Comparison of ENCODE assay signal across 8 cellular contexts in the genomic region with DNA sequence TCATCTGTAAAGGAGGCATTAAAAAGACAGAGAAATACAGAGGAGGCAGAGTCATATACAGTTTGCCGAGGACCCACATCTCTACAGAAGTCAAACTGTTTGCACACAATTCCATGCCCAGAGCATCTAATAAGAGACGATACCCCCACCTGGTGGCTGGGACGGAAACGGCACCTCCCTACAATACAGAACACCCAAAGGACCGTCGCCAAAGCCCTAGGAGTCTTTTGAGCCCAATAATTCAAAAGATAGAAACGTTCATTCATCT. TPM values are rescaled to one million over a fixed set of nuclear protein-coding genes. Genes with fewer than 3 reads are reported as not detected.
A peak's percentile ranks its signal among the peaks of the same experiment; 100 is the strongest.
DNase-seq lines count a peak whose midpoint lies in the region; ATAC-seq, FAIRE-seq and TF ChIP-seq lines count a peak whose summit lies in the region.

No MANE protein-coding gene starts in this region.

- CTCF ChIA-PET in CD8-positive, alpha-beta T cell (lab: Charles Lee) = interaction anchor here (0.6 to 2.3 kb wide), 14 partner anchors 10 to 198 kb away, joined by 3 to 156 read pairs (median 4); a partner anchor contains a TSS

- peak; percentile 42 for FAIRE-seq in HTR-8/SVneo (lab: Jason Lieb, UNC)

- peaks cover 33% of the 10 kb centered on the region for H3K4me1 Mint-ChIP-seq in CD8-positive, alpha-beta T cell (ENCODE audit: low read depth)

- peak overlapping the region; percentile 89 for H3K4me3 Mint-ChIP-seq in CD8-positive, alpha-beta T cell

- H3K27me3 Mint-ChIP-seq in CD8-positive, alpha-beta T cell (ENCODE audit: low read depth) = no peaks in the 10 kb centered on the region

- POLR2A ChIA-PET in CD8-positive, alpha-beta T cell (lab: Charles Lee) = interaction anchor here (0.8 to 2.3 kb wide), 10 partner anchors 9 to 289 kb away, joined by 3 to 66 read pairs (median 6); a partner anchor contains a TSS

- H3K27ac Mint-ChIP-seq in CD8-positive, alpha-beta T cell = peak overlapping the region; percentile 96

- H3K4me1 ChIP-seq in CD8-positive, alpha-beta T cell (ENCODE audit: insufficient read depth, low read length) = peaks cover 26% of the 10 kb centered on the region
- no peaks in the 10 kb centered on the region for H3K4me1 ChIP-seq in endocrine pancreas (ENCODE audit: control insufficient read depth, insufficient read depth, low read length)

- no peaks in the 10 kb centered on the region for H3K27me3 ChIP-seq in CD8-positive, alpha-beta T cell (ENCODE audit: insufficient read depth, low read length)
- H3K27me3 ChIP-seq in endocrine pancreas (ENCODE audit: control insufficient read depth, insufficient read depth, low read length) = no peaks in the 10 kb centered on the region

- H3K36me3 ChIP-seq in CD8-positive, alpha-beta T cell (ENCODE audit: insufficient read depth, low read length) = peaks cover 17% of the 10 kb centered on the region
- peaks cover 3% of the 10 kb centered on the region for H3K36me3 ChIP-seq in endocrine pancreas (ENCODE audit: control insufficient read depth, insufficient read depth, low read length)

- peak overlapping the region; percentile 34 for H3K4me3 ChIP-seq in CD8-positive, alpha-beta T cell (ENCODE audit: low read depth, low read length)
- H3K4me3 ChIP-seq in endocrine pancreas (ENCODE audit: control insufficient read depth, insufficient read depth, low read length) = peak overlapping the region; percentile 64

- no peak overlapping the region for H3K9ac ChIP-seq in endocrine pancreas (ENCODE audit: control insufficient read depth, insufficient read depth, low read length)

- no peaks in the 10 kb centered on the region for H3K9me3 ChIP-seq in CD8-positive, alpha-beta T cell (ENCODE audit: low read length)
- no peaks in the 10 kb centered on the region for H3K9me3 ChIP-seq in endocrine pancreas (ENCODE audit: control insufficient read depth, low read length)

- H3K9me3 Mint-ChIP-seq in CD8-positive, alpha-beta T cell = no peaks in the 10 kb centered on the region

- peaks cover 35% of the 10 kb centered on the region for H3K36me3 Mint-ChIP-seq in CD8-positive, alpha-beta T cell

- TF ChIP-seq CTCF in CD8-positive, alpha-beta T cell (IDR thresholded peaks at IDR 0.05) = peak; percentile 86

- intact Hi-C loops in CD8-positive, alpha-beta T cell (cut with DNase I, micrococcal nuclease) = loop anchor here (1.0 to 10.0 kb wide), 12 partner anchors 10 to 339 kb away; a partner anchor contains a TSS

- ATAC-seq in CD8-positive, alpha-beta T cell = peak; percentile 44
- ATAC-seq in GM21390 (IDR thresholded peaks at IDR 0.05; ENCODE audit: unreplicated experiment) = peak; percentile 25

- peak overlapping the region; percentile 94 for H3K27ac ChIP-seq in CD8-positive, alpha-beta T cell (ENCODE audit: low read depth, low read length)

- DNase-seq in CD8-positive, alpha-beta T cell = peak; percentile 84 to 94 (median 92)
- DNase-seq in HTR-8/SVneo (ENCODE audit: insufficient read length, low spot score) = no peak
- DNase-seq in NK-92 treated with Interleukin-12 subunit alpha and Interleukin-12 subunit beta, amount 100 ng/mL, for 24 hours (lab: John Stamatoyannopoulos, UW) = peak; percentile 80
- DNase-seq in activated CD8-positive, alpha-beta memory T cell treated with anti-CD3 and anti-CD28 coated beads for 48 hours (ENCODE audit: low read depth in 2 of 3, low spot score in 2 of 3) = peak in 2 of 3 experiments; percentile 57 to 83
- peak; percentile 85 for DNase-seq in midbrain (lab: John Stamatoyannopoulos, UW)
- DNase-seq in stimulated activated CD8-positive, alpha-beta memory T cell treated with anti-CD3 and anti-CD28 coated beads, Interleukin-15, amount 100 ng/mL, for 48 hours (ENCODE audit: low read depth in 2 of 2) = peak; percentile 78 to 80

RNA-seq across cellular contexts. Expression of a gene that starts 0.7 kb away (rescaled TPM):
- 10 to 100 TPM; 54.8 to 69.0 TPM for total RNA-seq in CD8-positive, alpha-beta T cell

RNA-seq across cellular contexts. Expression of a gene that starts 5.1 kb away (rescaled TPM):
- 1,000 to 10,000 TPM; 1,672 to 1,779 TPM for total RNA-seq in CD8-positive, alpha-beta T cell

RNA-seq across cellular contexts. Expression of a gene that starts 20.6 kb away (rescaled TPM):
- total RNA-seq in CD8-positive, alpha-beta T cell = 10 to 100 TPM; 45.9 to 55.1 TPM

RNA-seq across cellular contexts. Expression of a gene that starts 20.9 kb away (rescaled TPM):
- total RNA-seq in CD8-positive, alpha-beta T cell = 100 to 1,000 TPM; 109 to 117 TPM

RNA-seq across cellular contexts. Expression of a gene that starts 24.0 kb away (rescaled TPM):
- total RNA-seq in CD8-positive, alpha-beta T cell = 1,000 to 10,000 TPM; 4,439 to 4,447 TPM
